14 cellular contexts compared by ENCODE assay signal in the genomic region with DNA sequence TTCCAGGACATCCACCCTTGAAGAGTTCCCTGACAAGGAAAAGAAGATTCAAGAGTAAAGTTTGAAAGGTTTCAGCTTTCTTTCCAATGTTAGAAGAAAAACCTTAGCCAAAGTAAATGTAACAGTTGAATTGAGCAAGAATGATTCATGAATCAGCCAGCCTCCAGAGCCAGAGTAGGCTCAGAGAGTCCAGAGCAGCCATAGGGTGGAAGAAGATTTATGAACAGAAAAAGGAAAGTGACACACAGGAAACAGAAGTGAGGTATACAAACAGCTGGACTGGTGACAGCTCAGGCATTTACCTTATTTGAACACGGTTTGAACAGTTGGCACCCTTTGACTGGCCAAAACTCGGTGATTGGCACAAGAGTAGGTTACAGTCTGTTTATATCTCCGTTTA.
DNase-seq lines count a peak whose midpoint lies in the region; ATAC-seq, FAIRE-seq and TF ChIP-seq lines count a peak whose summit lies in the region.
"Had no signal": no experiment of that assay in that cellular context is flagged by ENCODE, and none has a peak within 500 bp of the region (broad histone marks: within the 10 kb centered on the region; RNA-seq: fewer than 3 reads in every experiment).

No MANE protein-coding gene starts in this region.

- H3K9me3 Mint-ChIP-seq in natural killer cell treated with Interleukin-12 subunit alpha and Interleukin-12 subunit beta and Interleukin-15 and Interleukin-18, amount 100 ng/mL, for 72 hours: no peaks in the 10 kb centered on the region

- intact Hi-C loops in left lung (cut with DNase I) (loop anchor here in 1 of 2 donors (5.0 kb wide), 1 partner anchor 101 kb away; no protein-coding TSS in a partner anchor), prostate gland (cut with DNase I) (no loop called here), left colon (cut with DNase I, micrococcal nuclease) (loop anchor here in 1 of 2 donors (5.0 to 10.0 kb wide), 2 partner anchors 104 to 1156 kb away; no protein-coding TSS in a partner anchor)

- H3K27ac ChIP-seq in left lung (no peak overlapping the region), prostate gland (no peak overlapping the region)
- H3K27ac ChIP-seq: tibial nerve had no signal

- peaks cover 2 to 12% of the 10 kb centered on the region in 2 donors for H3K27me3 Mint-ChIP-seq in natural killer cell treated with Interleukin-12 subunit alpha and Interleukin-12 subunit beta and Interleukin-15 and Interleukin-18, amount 100 ng/mL, for 72 hours

- no peaks in the 10 kb centered on the region for H3K27me3 ChIP-seq in bronchial epithelial cell (ENCODE audit: control insufficient read depth, insufficient read depth, low read length)
- H3K27me3 ChIP-seq in left lung: no peaks in the 10 kb centered on the region
- no peaks in the 10 kb centered on the region for H3K27me3 ChIP-seq in prostate gland (replicated peaks; ENCODE audit: insufficient read depth)
- H3K27me3 ChIP-seq: tibial nerve had no signal

- TF ChIP-seq CTCF in bronchial epithelial cell (IDR thresholded peaks at IDR 0.05; ENCODE audit: insufficient read depth, low read length, severe bottlenecking) (no peak), left lung (IDR thresholded peaks at IDR 0.05) (no peak), prostate gland (IDR thresholded peaks at IDR 0.05) (no peak)

- no peaks in the 10 kb centered on the region for H3K4me1 Mint-ChIP-seq in natural killer cell treated with Interleukin-12 subunit alpha and Interleukin-12 subunit beta and Interleukin-15 and Interleukin-18, amount 100 ng/mL, for 72 hours (ENCODE audit: low read depth in 2 of 2)
- H3K4me1 Mint-ChIP-seq: T-cell had no signal

- H3K9me3 ChIP-seq in left lung: no peaks in the 10 kb centered on the region
- no peaks in the 10 kb centered on the region for H3K9me3 ChIP-seq in prostate gland

- no peaks in the 10 kb centered on the region for H3K36me3 Mint-ChIP-seq in natural killer cell treated with Interleukin-12 subunit alpha and Interleukin-12 subunit beta and Interleukin-15 and Interleukin-18, amount 100 ng/mL, for 72 hours

- peak; percentile 53 for ATAC-seq in left lung
- no peak for ATAC-seq in left colon
- no peak for ATAC-seq in natural killer cell treated with Interleukin-12 subunit alpha and Interleukin-12 subunit beta and Interleukin-15 and Interleukin-18, amount 100 ng/mL, for 72 hours
- ATAC-seq in HG03196 (IDR thresholded peaks at IDR 0.05; ENCODE audit: unreplicated experiment): no peak
- ATAC-seq: T-cell had no signal

- DNase-seq in GM04503 (ENCODE audit: low read depth) (peak; percentile 17), KG1 (lab: John Stamatoyannopoulos, UW) (peak; percentile 1), bronchial epithelial cell (ENCODE audit: low read depth) (peak; percentile 71), left lung (no peak), prostate gland (ENCODE audit: low spot score) (no peak), left colon (no peak)
- no peak for DNase-seq in natural killer cell treated with Interleukin-12 subunit alpha and Interleukin-12 subunit beta and Interleukin-15 and Interleukin-18, amount 100 ng/mL, for 72 hours (ENCODE audit: low spot score)
- DNase-seq: activated CD8-positive, alpha-beta memory T cell treated with anti-CD3 and anti-CD28 coated beads, Interleukin-2, amount 50 U/mL, for 4 hours; Karpas-422; NCI-H526 treated with DMSO at 0.1 percent for 48 hours; T-cell had no signal

- no peaks in the 10 kb centered on the region for H3K36me3 ChIP-seq in bronchial epithelial cell (ENCODE audit: control insufficient read depth, insufficient read depth, low read length)
- no peaks in the 10 kb centered on the region for H3K36me3 ChIP-seq in left lung
- H3K36me3 ChIP-seq in prostate gland: no peaks in the 10 kb centered on the region
- H3K36me3 ChIP-seq: tibial nerve had no signal

- H3K4me3 ChIP-seq in bronchial epithelial cell (ENCODE audit: low read depth, low read length): no peak overlapping the region
- no peak overlapping the region for H3K4me3 ChIP-seq in left lung
- no peak overlapping the region for H3K4me3 ChIP-seq in prostate gland
- H3K4me3 ChIP-seq: tibial nerve had no signal

- 46% methylated on average over 3 of the region's 3 CpGs for WGBS in prostate gland

- H3K4me3 Mint-ChIP-seq in natural killer cell treated with Interleukin-12 subunit alpha and Interleukin-12 subunit beta and Interleukin-15 and Interleukin-18, amount 100 ng/mL, for 72 hours: no peak overlapping the region
- H3K4me3 Mint-ChIP-seq: T-cell had no signal

- no peak for FAIRE-seq in bronchial epithelial cell (lab: Jason Lieb, UNC)
- FAIRE-seq: GM12892 had no signal

- H3K27ac Mint-ChIP-seq in natural killer cell treated with Interleukin-12 subunit alpha and Interleukin-12 subunit beta and Interleukin-15 and Interleukin-18, amount 100 ng/mL, for 72 hours: no peak overlapping the region
- H3K27ac Mint-ChIP-seq: T-cell had no signal

- H3K4me1 ChIP-seq in left lung (no peaks in the 10 kb centered on the region), prostate gland (replicated peaks) (no peaks in the 10 kb centered on the region)

- TF ChIP-seq POLR2A in prostate gland (IDR thresholded peaks at IDR 0.05): no peak

Comparison
In these comparisons a context has a peak if more than half of its experiments do, and no peak if none do; other contexts are left out.
1. DNase-seq: peak in GM04503 (single experiment), KG1 (single experiment) and bronchial epithelial cell (single experiment); none in left lung (0 of 2), prostate gland (single experiment), left colon (0 of 2) and natural killer cell treated with Interleukin-12 subunit alpha and Interleukin-12 subunit beta and Interleukin-15 and Interleukin-18, amount 100 ng/mL, for 72 hours (single experiment).